Comparison of ENCODE assay signal across 8 cellular contexts in genomic region chr22:50674606-50675552, GRCh38. TPM values are rescaled to one million over a fixed set of nuclear protein-coding genes. Genes with fewer than 3 reads are reported as not detected.
DNase-seq lines count a peak whose midpoint lies in the region; ATAC-seq and TF ChIP-seq lines count a peak whose summit lies in the region.

No MANE protein-coding gene starts in this region.

- peak; percentile 22; the same call in 1 of the 3 replicates for ATAC-seq in DND-41 (ENCODE audit: insufficient read depth, low read depth)
- ATAC-seq in HG03039 (IDR thresholded peaks at IDR 0.05; ENCODE audit: unreplicated experiment) = no peak
- no peak for ATAC-seq in HG03457 (IDR thresholded peaks at IDR 0.05; ENCODE audit: unreplicated experiment)
- no peak for ATAC-seq in GM18867 (IDR thresholded peaks at IDR 0.05; ENCODE audit: unreplicated experiment)

- 0 out of 2 replicates have a peak, but pooled peaks cover 4% of the 10 kb centered on the region for H4K20me1 ChIP-seq in DND-41 (ENCODE audit: insufficient read depth, low read length)

- no peak overlapping the region for H3K4me2 ChIP-seq in DND-41 (ENCODE audit: insufficient read depth, low read length)

- H3K9me3 Mint-ChIP-seq in immature natural killer cell = peaks cover 0 to 4% (median 0%) of the 10 kb centered on the region in 6 donors

- peaks cover 0 to 18% of the 10 kb centered on the region in 2 donors for H3K4me1 Mint-ChIP-seq in immature natural killer cell

- H3K27me3 ChIP-seq in DND-41 (ENCODE audit: insufficient read depth, low read length, poor library complexity) = peaks cover 38% of the 10 kb centered on the region

- DNase-seq in DND-41 (no peak), NCI-H146 (lab: John Stamatoyannopoulos, UW) (peak; percentile 80), amniotic epithelial cell (ENCODE audit: low read depth) (peak; percentile 5), immature natural killer cell (peak in 1 of 3 donors; percentile 3)
- peak; percentile 15 for DNase-seq in stimulated activated CD4-positive, alpha-beta T cell treated with anti-CD3 and anti-CD28 coated beads, Interleukin-4, amount 100 ng/mL, for 1 hour

- peaks cover 15 to 43% (median 15%) of the 10 kb centered on the region in 3 donors for H3K27me3 Mint-ChIP-seq in immature natural killer cell (ENCODE audit: low read depth in 3 of 3)

- H3K9ac ChIP-seq in DND-41 (ENCODE audit: low read depth, low read length) = no peak overlapping the region

- no peaks in the 10 kb centered on the region for H3K9me3 ChIP-seq in DND-41 (ENCODE audit: insufficient read depth, low read length, severe bottlenecking)

- H3K4me3 ChIP-seq in DND-41 (ENCODE audit: low read depth in 1 of 2, low read length in 2 of 2) = no peak overlapping the region

- H3K36me3 Mint-ChIP-seq in immature natural killer cell = peaks cover 0 to 3% (median 0%) of the 10 kb centered on the region in 3 donors

- no peak for TF ChIP-seq CTCF in DND-41 (IDR thresholded peaks at IDR 0.05; ENCODE audit: borderline replicate concordance, extremely low read depth, low read length, poor library complexity, severe bottlenecking)

- no peaks in the 10 kb centered on the region for H3K4me1 ChIP-seq in DND-41 (ENCODE audit: insufficient read depth, low read length)

- H3K79me2 ChIP-seq in DND-41 (ENCODE audit: insufficient read depth, low read length) = no peaks in the 10 kb centered on the region

- peak overlapping the region; percentile 19 to 81 (median 58) for H3K4me3 Mint-ChIP-seq in immature natural killer cell

- H3K36me3 ChIP-seq in DND-41 (ENCODE audit: insufficient read depth, low read length) = no peaks in the 10 kb centered on the region

- H2AFZ ChIP-seq in DND-41 (ENCODE audit: low read depth, low read length) = no peak overlapping the region

- no peak overlapping the region for H3K27ac ChIP-seq in DND-41 (ENCODE audit: low read length)

- H3K27ac Mint-ChIP-seq in immature natural killer cell = no peak overlapping the region

RNA-seq across cellular contexts. Expression of gene SHANK3, which starts 2.3 kb away (rescaled TPM):
- not detected for polyA plus RNA-seq in immature natural killer cell

RNA-seq across cellular contexts. Expression of gene ARSA, which starts 46.9 kb away (rescaled TPM):
- 10 to 100 TPM in 1 of 3 donors, 1 to 10 TPM in 2; 3.8 to 11.2 (median 7.7) TPM for polyA plus RNA-seq in immature natural killer cell
